8 cellular contexts compared by ENCODE assay signal in genomic region chr1:15834406-15835204, GRCh38. TPM values are rescaled to one million over a fixed set of nuclear protein-coding genes. Genes with fewer than 3 reads are reported as not detected.
DNase-seq lines count a peak whose midpoint lies in the region; ATAC-seq and TF ChIP-seq lines count a peak whose summit lies in the region.

No MANE protein-coding gene starts in this region.

- peak overlapping the region; percentile 100 for H3K27ac ChIP-seq in muscle layer of colon (ENCODE audit: low read depth, low read length)

- ATAC-seq in GM21576 (IDR thresholded peaks at IDR 0.05; ENCODE audit: unreplicated experiment), result peak; percentile 32

- H3K4me1 ChIP-seq in muscle layer of colon (ENCODE audit: insufficient read depth, low read length), result peaks cover 10% of the 10 kb centered on the region

- no peaks in the 10 kb centered on the region for H3K36me3 ChIP-seq in muscle layer of colon (ENCODE audit: insufficient read depth, low read length)

- peak overlapping the region; percentile 92 for H3K4me3 ChIP-seq in Jurkat, Clone E6-1 (ENCODE audit: low read length)
- peak overlapping the region; percentile 84 for H3K4me3 ChIP-seq in muscle layer of colon (ENCODE audit: low read depth in 1 of 2, low read length in 2 of 2)

- no peaks in the 10 kb centered on the region for H3K9me3 ChIP-seq in muscle layer of colon (ENCODE audit: low read length)

- DNase-seq in DMS 273 treated with DMSO at 0.1 percent for 48 hours (lab: John Stamatoyannopoulos, UW), result peak; percentile 91
- DNase-seq in Jurkat, Clone E6-1 (ENCODE audit: low read depth, low spot score), result peak; percentile 96
- DNase-seq in OCI-M2 (lab: John Stamatoyannopoulos, UW; ENCODE audit: unreplicated experiment), result peak; percentile 21
- DNase-seq in activated T-cell treated with anti-CD3 and anti-CD28 coated beads, Interleukin-2, amount 50 U/mL, for 1 hour, result peak; percentile 89
- DNase-seq in erythroblast (lab: John Stamatoyannopoulos, UW), result peak; percentile 92 to 94
- DNase-seq in stimulated activated CD8-positive, alpha-beta memory T cell treated with anti-CD3 and anti-CD28 coated beads, Interleukin-7, amount 100 ng/mL, for 1 hour (ENCODE audit: low read depth in 2 of 2), result peak; percentile 74 to 75

- no peaks in the 10 kb centered on the region for H3K27me3 ChIP-seq in muscle layer of colon (ENCODE audit: control insufficient read depth in 1 of 2, insufficient read depth in 2 of 2, low read length in 2 of 2)

- peak overlapping the region; percentile 98 for H3K9ac ChIP-seq in muscle layer of colon (ENCODE audit: low read length)

- TF ChIP-seq POLR2A in erythroblast (IDR thresholded peaks at IDR 0.05; ENCODE audit: low read length), result peak; percentile 78

RNA-seq across cellular contexts. Expression of gene SPEN, which starts 12.9 kb away (rescaled TPM):
- 37.7 TPM for polyA plus RNA-seq in Jurkat, Clone E6-1 (2012; ENCODE audit: insufficient read depth, insufficient read length)

RNA-seq across cellular contexts. Expression of gene UQCRHL, which starts 27.2 kb away (rescaled TPM):
- polyA plus RNA-seq in Jurkat, Clone E6-1 (2012; ENCODE audit: insufficient read depth, insufficient read length), result 2.0 TPM

Comparison
In these comparisons a context has a peak if more than half of its experiments do, and no peak if none do; other contexts are left out.
1. Peak in every context shown above with its lines: DNase-seq, ATAC-seq, H3K4me3 ChIP-seq and H3K27ac ChIP-seq.
2. DNase-seq: peak in every context shown above with its lines; median percentile 96 in Jurkat, Clone E6-1; 93 in erythroblast; 91 in DMS 273 treated with DMSO at 0.1 percent for 48 hours; 89 in activated T-cell treated with anti-CD3 and anti-CD28 coated beads, Interleukin-2, amount 50 U/mL, for 1 hour; 74 in stimulated activated CD8-positive, alpha-beta memory T cell treated with anti-CD3 and anti-CD28 coated beads, Interleukin-7, amount 100 ng/mL, for 1 hour; 21 in OCI-M2.